Comparison of ENCODE assay signal across 1 cellular context in the genomic region with DNA sequence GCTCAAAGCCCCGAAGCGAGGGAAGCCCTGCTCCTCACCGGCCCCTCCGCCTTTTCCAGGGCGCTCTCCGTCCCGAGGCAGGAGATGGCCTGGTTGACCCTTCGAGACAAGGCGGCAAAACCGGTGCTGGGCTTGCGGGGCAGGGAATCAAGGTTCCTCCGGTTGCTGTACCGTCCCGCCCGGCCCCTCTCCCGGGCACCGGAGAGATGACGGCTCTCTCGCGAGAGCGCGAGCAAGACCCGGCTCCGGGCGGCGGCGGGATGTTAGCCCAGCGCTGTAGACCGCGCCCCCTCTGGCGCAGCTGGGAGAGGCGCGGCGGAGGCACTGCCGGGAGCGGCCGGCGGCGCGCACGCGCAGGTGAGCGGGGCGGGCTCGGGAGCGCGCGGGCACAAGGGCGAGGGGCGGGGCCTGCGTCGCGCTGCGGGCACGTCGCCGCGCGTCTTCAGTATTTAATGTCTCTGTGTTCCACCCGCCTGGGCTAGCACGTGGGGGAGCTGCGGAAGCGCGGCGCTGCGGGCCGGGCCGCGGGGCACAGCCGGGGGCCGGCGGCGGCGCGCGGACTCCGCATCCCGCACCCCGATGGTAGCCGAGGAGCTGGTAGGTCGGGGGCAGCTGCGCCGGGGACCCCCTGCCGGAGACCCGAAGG.
TF ChIP-seq lines count a peak whose summit lies in the region.

Gene AKAP1 (plus strand): TSS at position 445 of the 646 bp plus-strand sequence. CDS start 20,219 bp downstream, outside the sequence.

TF ChIP-seq in GM12878, 131 proteins besides CTCF, POLR2A, EP300 and RAD21 (continued from another document):
- TF ChIP-seq, protein P1, sequence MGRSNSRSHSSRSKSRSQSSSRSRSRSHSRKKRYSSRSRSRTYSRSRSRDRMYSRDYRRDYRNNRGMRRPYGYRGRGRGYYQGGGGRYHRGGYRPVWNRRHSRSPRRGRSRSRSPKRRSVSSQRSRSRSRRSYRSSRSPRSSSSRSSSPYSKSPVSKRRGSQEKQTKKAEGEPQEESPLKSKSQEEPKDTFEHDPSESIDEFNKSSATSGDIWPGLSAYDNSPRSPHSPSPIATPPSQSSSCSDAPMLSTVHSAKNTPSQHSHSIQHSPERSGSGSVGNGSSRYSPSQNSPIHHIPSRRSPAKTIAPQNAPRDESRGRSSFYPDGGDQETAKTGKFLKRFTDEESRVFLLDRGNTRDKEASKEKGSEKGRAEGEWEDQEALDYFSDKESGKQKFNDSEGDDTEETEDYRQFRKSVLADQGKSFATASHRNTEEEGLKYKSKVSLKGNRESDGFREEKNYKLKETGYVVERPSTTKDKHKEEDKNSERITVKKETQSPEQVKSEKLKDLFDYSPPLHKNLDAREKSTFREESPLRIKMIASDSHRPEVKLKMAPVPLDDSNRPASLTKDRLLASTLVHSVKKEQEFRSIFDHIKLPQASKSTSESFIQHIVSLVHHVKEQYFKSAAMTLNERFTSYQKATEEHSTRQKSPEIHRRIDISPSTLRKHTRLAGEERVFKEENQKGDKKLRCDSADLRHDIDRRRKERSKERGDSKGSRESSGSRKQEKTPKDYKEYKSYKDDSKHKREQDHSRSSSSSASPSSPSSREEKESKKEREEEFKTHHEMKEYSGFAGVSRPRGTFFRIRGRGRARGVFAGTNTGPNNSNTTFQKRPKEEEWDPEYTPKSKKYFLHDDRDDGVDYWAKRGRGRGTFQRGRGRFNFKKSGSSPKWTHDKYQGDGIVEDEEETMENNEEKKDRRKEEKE (IDR thresholded peaks at IDR 0.05): no peak
- TF ChIP-seq ZSCAN29 (IDR thresholded peaks at IDR 0.05) (no peak), EZH2 (IDR thresholded peaks at IDR 0.05; ENCODE audit: borderline replicate concordance, control insufficient read depth, low read depth, low read length) (no peak), TARDBP (IDR thresholded peaks at IDR 0.05; ENCODE audit: borderline replicate concordance) (no peak), KLF5 (IDR thresholded peaks at IDR 0.05; ENCODE audit: partially characterized antibody) (no peak), CBFB (IDR thresholded peaks at IDR 0.05; ENCODE audit: low read depth) (peak; percentile 92), ESRRA (IDR thresholded peaks at IDR 0.05; ENCODE audit: low read length) (no peak), GABPA (IDR thresholded peaks at IDR 0.05; ENCODE audit: low read depth) (no peak), CEBPB (IDR thresholded peaks at IDR 0.05; ENCODE audit: borderline replicate concordance in 1 of 2, low read depth in 2 of 2, low read length in 2 of 2) (no peak), CHD1 (IDR thresholded peaks at IDR 0.05; ENCODE audit: low read depth, low read length) (no peak), POLR2AphosphoS5 (IDR thresholded peaks at IDR 0.05; ENCODE audit: low read length) (peak; percentile 95), ZZZ3 (IDR thresholded peaks at IDR 0.05; ENCODE audit: control insufficient read depth, insufficient read length, low read depth) (no peak), ZNF384 (IDR thresholded peaks at IDR 0.05; ENCODE audit: borderline replicate concordance, low read depth, low read length) (no peak), MYC (IDR thresholded peaks at IDR 0.05; ENCODE audit: insufficient read depth, insufficient read length, insufficient replicate concordance, low read length, severe bottlenecking) (peak; percentile 45), NFIC (IDR thresholded peaks at IDR 0.05; ENCODE audit: low read depth, low read length) (no peak), SREBF2 (IDR thresholded peaks at IDR 0.05; ENCODE audit: low read length) (no peak), ZNF274 (IDR thresholded peaks at IDR 0.05; ENCODE audit: insufficient read depth, insufficient read length) (no peak), NRF1 (conservative IDR thresholded peaks at IDR 0.05; ENCODE audit: low read depth, low read length) (peak; percentile 70), ETV6 (conservative IDR thresholded peaks at IDR 0.05 in 1 of 2, IDR thresholded peaks at IDR 0.05 in 1 of 2; ENCODE audit: borderline replicate concordance in 1 of 2, low read depth in 1 of 2) (no peak), FOS (IDR thresholded peaks at IDR 0.05; ENCODE audit: borderline replicate concordance, extremely low read depth, insufficient read length) (no peak), TCF12 (IDR thresholded peaks at IDR 0.05; ENCODE audit: low read depth, low read length) (0 out of 2 replicates have a peak, but pooled peaks have one; percentile 6), PAX5 (IDR thresholded peaks at IDR 0.05; ENCODE audit: borderline replicate concordance, low read depth, low read length) (no peak), NR2C2 (IDR thresholded peaks at IDR 0.05; ENCODE audit: borderline replicate concordance, control insufficient read depth, insufficient read length, low read depth) (no peak), ZBTB33 (IDR thresholded peaks at IDR 0.05) (no peak), USF2 (IDR thresholded peaks at IDR 0.05; ENCODE audit: borderline replicate concordance, low read depth, low read length) (no peak; the same call in 1 of the 2 replicates), E2F4 (IDR thresholded peaks at IDR 0.05; ENCODE audit: low read depth, low read length) (peak; percentile 31; the same call in 1 of the 2 replicates), CHD4 (IDR thresholded peaks at IDR 0.05) (no peak), JUNB (IDR thresholded peaks at IDR 0.05) (no peak), SMC3 (IDR thresholded peaks at IDR 0.05; ENCODE audit: borderline replicate concordance, low read length) (no peak), JUND (IDR thresholded peaks at IDR 0.05; ENCODE audit: low read depth, low read length) (no peak), IRF4 (IDR thresholded peaks at IDR 0.05; ENCODE audit: low read depth, low read length) (no peak), USF1 (IDR thresholded peaks at IDR 0.05; ENCODE audit: borderline replicate concordance, extremely low read length, insufficient read depth, low read depth, low read length) (peak; percentile 51), SUPT20H (IDR thresholded peaks at IDR 0.05; ENCODE audit: borderline replicate concordance, control insufficient read depth, low read depth, low read length) (no peak), MTA2 (IDR thresholded peaks at IDR 0.05; ENCODE audit: low read depth) (0 out of 2 replicates have a peak, but pooled peaks have one; percentile 49)
- TF ChIP-seq, protein P2, sequence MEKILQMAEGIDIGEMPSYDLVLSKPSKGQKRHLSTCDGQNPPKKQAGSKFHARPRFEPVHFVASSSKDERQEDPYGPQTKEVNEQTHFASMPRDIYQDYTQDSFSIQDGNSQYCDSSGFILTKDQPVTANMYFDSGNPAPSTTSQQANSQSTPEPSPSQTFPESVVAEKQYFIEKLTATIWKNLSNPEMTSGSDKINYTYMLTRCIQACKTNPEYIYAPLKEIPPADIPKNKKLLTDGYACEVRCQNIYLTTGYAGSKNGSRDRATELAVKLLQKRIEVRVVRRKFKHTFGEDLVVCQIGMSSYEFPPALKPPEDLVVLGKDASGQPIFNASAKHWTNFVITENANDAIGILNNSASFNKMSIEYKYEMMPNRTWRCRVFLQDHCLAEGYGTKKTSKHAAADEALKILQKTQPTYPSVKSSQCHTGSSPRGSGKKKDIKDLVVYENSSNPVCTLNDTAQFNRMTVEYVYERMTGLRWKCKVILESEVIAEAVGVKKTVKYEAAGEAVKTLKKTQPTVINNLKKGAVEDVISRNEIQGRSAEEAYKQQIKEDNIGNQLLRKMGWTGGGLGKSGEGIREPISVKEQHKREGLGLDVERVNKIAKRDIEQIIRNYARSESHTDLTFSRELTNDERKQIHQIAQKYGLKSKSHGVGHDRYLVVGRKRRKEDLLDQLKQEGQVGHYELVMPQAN (conservative IDR thresholded peaks at IDR 0.05): peak; percentile 94; the same call in 1 of the 2 replicates
- TF ChIP-seq, protein P3, sequence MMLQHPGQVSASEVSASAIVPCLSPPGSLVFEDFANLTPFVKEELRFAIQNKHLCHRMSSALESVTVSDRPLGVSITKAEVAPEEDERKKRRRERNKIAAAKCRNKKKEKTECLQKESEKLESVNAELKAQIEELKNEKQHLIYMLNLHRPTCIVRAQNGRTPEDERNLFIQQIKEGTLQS (IDR thresholded peaks at IDR 0.05; ENCODE audit: borderline replicate concordance, extremely low read depth, low read depth, low read length): no peak
- TF ChIP-seq, protein P4, sequence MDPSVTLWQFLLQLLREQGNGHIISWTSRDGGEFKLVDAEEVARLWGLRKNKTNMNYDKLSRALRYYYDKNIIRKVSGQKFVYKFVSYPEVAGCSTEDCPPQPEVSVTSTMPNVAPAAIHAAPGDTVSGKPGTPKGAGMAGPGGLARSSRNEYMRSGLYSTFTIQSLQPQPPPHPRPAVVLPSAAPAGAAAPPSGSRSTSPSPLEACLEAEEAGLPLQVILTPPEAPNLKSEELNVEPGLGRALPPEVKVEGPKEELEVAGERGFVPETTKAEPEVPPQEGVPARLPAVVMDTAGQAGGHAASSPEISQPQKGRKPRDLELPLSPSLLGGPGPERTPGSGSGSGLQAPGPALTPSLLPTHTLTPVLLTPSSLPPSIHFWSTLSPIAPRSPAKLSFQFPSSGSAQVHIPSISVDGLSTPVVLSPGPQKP (IDR thresholded peaks at IDR 0.05; ENCODE audit: low read depth, low read length): no peak
- TF ChIP-seq, protein P5, sequence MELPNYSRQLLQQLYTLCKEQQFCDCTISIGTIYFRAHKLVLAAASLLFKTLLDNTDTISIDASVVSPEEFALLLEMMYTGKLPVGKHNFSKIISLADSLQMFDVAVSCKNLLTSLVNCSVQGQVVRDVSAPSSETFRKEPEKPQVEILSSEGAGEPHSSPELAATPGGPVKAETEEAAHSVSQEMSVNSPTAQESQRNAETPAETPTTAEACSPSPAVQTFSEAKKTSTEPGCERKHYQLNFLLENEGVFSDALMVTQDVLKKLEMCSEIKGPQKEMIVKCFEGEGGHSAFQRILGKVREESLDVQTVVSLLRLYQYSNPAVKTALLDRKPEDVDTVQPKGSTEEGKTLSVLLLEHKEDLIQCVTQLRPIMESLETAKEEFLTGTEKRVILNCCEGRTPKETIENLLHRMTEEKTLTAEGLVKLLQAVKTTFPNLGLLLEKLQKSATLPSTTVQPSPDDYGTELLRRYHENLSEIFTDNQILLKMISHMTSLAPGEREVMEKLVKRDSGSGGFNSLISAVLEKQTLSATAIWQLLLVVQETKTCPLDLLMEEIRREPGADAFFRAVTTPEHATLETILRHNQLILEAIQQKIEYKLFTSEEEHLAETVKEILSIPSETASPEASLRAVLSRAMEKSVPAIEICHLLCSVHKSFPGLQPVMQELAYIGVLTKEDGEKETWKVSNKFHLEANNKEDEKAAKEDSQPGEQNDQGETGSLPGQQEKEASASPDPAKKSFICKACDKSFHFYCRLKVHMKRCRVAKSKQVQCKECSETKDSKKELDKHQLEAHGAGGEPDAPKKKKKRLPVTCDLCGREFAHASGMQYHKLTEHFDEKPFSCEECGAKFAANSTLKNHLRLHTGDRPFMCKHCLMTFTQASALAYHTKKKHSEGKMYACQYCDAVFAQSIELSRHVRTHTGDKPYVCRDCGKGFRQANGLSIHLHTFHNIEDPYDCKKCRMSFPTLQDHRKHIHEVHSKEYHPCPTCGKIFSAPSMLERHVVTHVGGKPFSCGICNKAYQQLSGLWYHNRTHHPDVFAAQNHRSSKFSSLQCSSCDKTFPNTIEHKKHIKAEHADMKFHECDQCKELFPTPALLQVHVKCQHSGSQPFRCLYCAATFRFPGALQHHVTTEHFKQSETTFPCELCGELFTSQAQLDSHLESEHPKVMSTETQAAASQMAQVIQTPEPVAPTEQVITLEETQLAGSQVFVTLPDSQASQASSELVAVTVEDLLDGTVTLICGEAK (IDR thresholded peaks at IDR 0.05; ENCODE audit: borderline replicate concordance): no peak; the same call in 1 of the 2 replicates
